In genomic region chr14:26180221-26180620, GRCh38 we compare ENCODE assay signal across 13 cellular contexts.
"Had no signal": no experiment of that assay in that cellular context is flagged by ENCODE, and none has a peak within 500 bp of the region (broad histone marks: within the 10 kb centered on the region; RNA-seq: fewer than 3 reads in every experiment).

No MANE protein-coding gene starts in this region.

- DNase-seq: activated CD4-positive, alpha-beta T cell treated with anti-CD3 and anti-CD28 coated beads, Interleukin-2, amount 50 U/mL, for 1 hour; activated T-cell treated with anti-CD3 and anti-CD28 coated beads, Interleukin-2, amount 50 U/mL, for 1 hour; effector CD8-positive, alpha-beta T cell; gastrocnemius medialis; kidney glomerular epithelial cell; right cardiac atrium; transverse colon had no signal

- H3K27me3 Mint-ChIP-seq: activated naive CD4-positive, alpha-beta T cell treated with anti-CD3 and anti-CD28 coated beads, Interleukin-2, amount 50 U/mL, for 24 hours; stimulated activated memory B cell treated with anti-CD40 and anti-IgM and Interleukin-4, amounts not matched to agents 10 μg/mL and 1 μg/mL and 100 μg/mL, for 72 hours had no signal

- H3K9ac ChIP-seq: parathyroid adenoma had no signal

- H3K4me3 ChIP-seq: coronary artery, gastrocnemius medialis, smooth muscle cell, transverse colon had no signal

- H3K4me1 ChIP-seq: gastrocnemius medialis, parathyroid adenoma, transverse colon had no signal

- H3K27me3 ChIP-seq: gastrocnemius medialis, transverse colon had no signal

- H3K27ac Mint-ChIP-seq: activated naive CD4-positive, alpha-beta T cell treated with anti-CD3 and anti-CD28 coated beads, Interleukin-2, amount 50 U/mL, for 24 hours; stimulated activated memory B cell treated with anti-CD40 and anti-IgM and Interleukin-4, amounts not matched to agents 10 μg/mL and 1 μg/mL and 100 μg/mL, for 72 hours had no signal

- H3K4me1 Mint-ChIP-seq: activated naive CD4-positive, alpha-beta T cell treated with anti-CD3 and anti-CD28 coated beads, Interleukin-2, amount 50 U/mL, for 24 hours; neural crest cell; stimulated activated memory B cell treated with anti-CD40 and anti-IgM and Interleukin-4, amounts not matched to agents 10 μg/mL and 1 μg/mL and 100 μg/mL, for 72 hours had no signal

- H3K9me3 ChIP-seq: gastrocnemius medialis, transverse colon had no signal

- H3K36me3 Mint-ChIP-seq: activated naive CD4-positive, alpha-beta T cell treated with anti-CD3 and anti-CD28 coated beads, Interleukin-2, amount 50 U/mL, for 24 hours; stimulated activated memory B cell treated with anti-CD40 and anti-IgM and Interleukin-4, amounts not matched to agents 10 μg/mL and 1 μg/mL and 100 μg/mL, for 72 hours had no signal

- H3K9me3 Mint-ChIP-seq: activated naive CD4-positive, alpha-beta T cell treated with anti-CD3 and anti-CD28 coated beads, Interleukin-2, amount 50 U/mL, for 24 hours; neural crest cell; stimulated activated memory B cell treated with anti-CD40 and anti-IgM and Interleukin-4, amounts not matched to agents 10 μg/mL and 1 μg/mL and 100 μg/mL, for 72 hours had no signal

- H3K27ac ChIP-seq: coronary artery, gastrocnemius medialis, parathyroid adenoma, transverse colon had no signal

- H3K36me3 ChIP-seq: gastrocnemius medialis, transverse colon had no signal

- H3K4me3 Mint-ChIP-seq: activated naive CD4-positive, alpha-beta T cell treated with anti-CD3 and anti-CD28 coated beads, Interleukin-2, amount 50 U/mL, for 24 hours; neural crest cell; stimulated activated memory B cell treated with anti-CD40 and anti-IgM and Interleukin-4, amounts not matched to agents 10 μg/mL and 1 μg/mL and 100 μg/mL, for 72 hours had no signal
